ENCODE assay signal across 8 cellular contexts in the genomic region with DNA sequence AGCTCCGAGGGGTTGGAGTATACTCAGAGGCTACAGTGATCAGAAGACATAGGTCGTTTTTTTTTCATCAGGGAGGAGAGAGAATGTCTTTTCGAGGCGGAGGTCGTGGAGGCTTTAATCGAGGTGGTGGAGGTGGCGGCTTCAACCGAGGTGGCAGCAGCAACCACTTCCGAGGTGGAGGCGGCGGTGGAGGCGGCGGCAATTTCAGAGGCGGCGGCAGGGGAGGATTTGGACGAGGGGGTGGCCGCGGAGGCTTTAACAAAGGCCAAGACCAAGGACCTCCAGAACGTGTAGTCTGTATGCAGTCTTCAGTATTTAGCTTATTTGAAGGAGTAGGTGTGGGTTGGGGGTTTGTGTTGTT. TPM values are rescaled to one million over a fixed set of nuclear protein-coding genes. Genes with fewer than 3 reads are reported as not detected.
DNase-seq lines count a peak whose midpoint lies in the region; ATAC-seq, FAIRE-seq and TF ChIP-seq lines count a peak whose summit lies in the region.

No MANE protein-coding gene starts in this region.

- no peak overlapping the region for H2BK15ac ChIP-seq in H1 (ENCODE audit: low read length)

- TF ChIP-seq POLR2A in H1 (IDR thresholded peaks at IDR 0.05; ENCODE audit: control extremely low read depth in 1 of 2, low read depth in 2 of 2, low read length in 2 of 2) (no peak), testis (IDR thresholded peaks at IDR 0.05) (no peak)

- H3K4ac ChIP-seq in H1 (replicated peaks; ENCODE audit: insufficient read length, low read depth, low read length), result peak overlapping the region; percentile 54

- H3K36me3 Mint-ChIP-seq in neural crest cell (ENCODE audit: low read depth), result peaks cover 4% of the 10 kb centered on the region

- H3K4me1 Mint-ChIP-seq in neural crest cell, result peaks cover 39% of the 10 kb centered on the region

- no peak for TF ChIP-seq RAD21 in H1 (IDR thresholded peaks at IDR 0.05 in 1 of 2, conservative IDR thresholded peaks at IDR 0.05 in 1 of 2; ENCODE audit: low read depth in 2 of 2, low read length in 2 of 2)

- H2BK12ac ChIP-seq in H1 (ENCODE audit: low read depth, low read length), result peak overlapping the region; percentile 40; the same call in 1 of the 2 replicates

- H3K79me1 ChIP-seq in H1 (ENCODE audit: low read depth, low read length), result peaks cover 3% of the 10 kb centered on the region

- TF ChIP-seq CTCF in H1 (IDR thresholded peaks at IDR 0.05; ENCODE audit: control extremely low read depth in 1 of 3, insufficient read depth in 1 of 3, low read depth in 1 of 3, low read length in 3 of 3) (no peak), neural crest cell (conservative IDR thresholded peaks at IDR 0.05) (no peak), testis (IDR thresholded peaks at IDR 0.05) (no peak)

- peak overlapping the region; percentile 75 for H3K56ac ChIP-seq in H1 (replicated peaks; ENCODE audit: insufficient read length, low read depth, low read length)

- H2BK120ac ChIP-seq in H1 (replicated peaks; ENCODE audit: low read depth, low read length), result no peak overlapping the region

- H3K4me3 ChIP-seq in H1 (ENCODE audit: extremely low read depth in 1 of 4, insufficient read depth in 2 of 4, low read depth in 3 of 4, low read length in 4 of 4) (peak overlapping the region; percentile 82 to 98 (median 90)), testis (peak overlapping the region; percentile 84 to 87)

- H3K18ac ChIP-seq in H1 (ENCODE audit: extremely low read depth, low read length), result peak overlapping the region; percentile 68

- no peaks in the 10 kb centered on the region for H3K9me3 Mint-ChIP-seq in neural crest cell

- DNase-seq in activated CD4-positive, alpha-beta T cell treated with anti-CD3 and anti-CD28 coated beads, Interleukin-2, amount 50 U/mL, for 1 hour, result peak; percentile 34
- DNase-seq in H1 (ENCODE audit: low read depth in 1 of 2, low spot score in 2 of 2) (no peak), neural crest cell (ENCODE audit: low read depth, low spot score) (no peak), testis (no peak), HuH-7 (ENCODE audit: low spot score) (no peak)

- CTCF ChIA-PET in H1 (lab: Charles Lee; ENCODE audit: partially characterized antibody), result interaction anchor here (1.1 to 2.4 kb wide), 4 partner anchors 10 to 115 kb away, joined by 3 to 8 read pairs (median 5); a partner anchor contains a TSS

- peak overlapping the region; percentile 70 to 93 (median 84) for H3K9ac ChIP-seq in H1 (replicated peaks in 1 of 4; ENCODE audit: extremely low read depth in 1 of 4, low read depth in 3 of 4, low read length in 3 of 4)

- no peak overlapping the region for H2BK20ac ChIP-seq in H1 (ENCODE audit: low read length)

- FAIRE-seq in H1 (lab: Jason Lieb, UNC), result no peak

- H3K23ac ChIP-seq in H1 (ENCODE audit: insufficient read length), result no peak overlapping the region

- H3K27me3 ChIP-seq in H1 (replicated peaks in 1 of 4; ENCODE audit: control insufficient read depth in 3 of 4, extremely low read depth in 1 of 4, insufficient read depth in 3 of 4, low read length in 3 of 4) (no peaks in the 10 kb centered on the region), testis (no peaks in the 10 kb centered on the region)

- peaks cover 0 to under 1% (median 0%) of the 10 kb centered on the region in 4 experiments; a peak in 4 of 7 replicates for H3K4me1 ChIP-seq in H1 (replicated peaks in 1 of 4; ENCODE audit: control insufficient read depth in 3 of 4, insufficient read depth in 4 of 4, low read length in 3 of 4)
- peaks cover 8% of the 10 kb centered on the region for H3K4me1 ChIP-seq in testis

- no peak for TF ChIP-seq EP300 in H1 (IDR thresholded peaks at IDR 0.05; ENCODE audit: borderline replicate concordance in 1 of 2, low read depth in 2 of 2, low read length in 2 of 2)

- H2AK5ac ChIP-seq in H1 (ENCODE audit: low read depth, low read length), result peak overlapping the region; percentile 40; the same call in 1 of the 2 replicates

- no peak overlapping the region for H3K14ac ChIP-seq in H1 (ENCODE audit: insufficient read length)

- peak overlapping the region; percentile 44 for H4K5ac ChIP-seq in H1 (ENCODE audit: insufficient read length, low read depth, low read length)

- ATAC-seq in HG03354 (IDR thresholded peaks at IDR 0.05; ENCODE audit: poor library complexity, severe bottlenecking, unreplicated experiment) (peak; percentile 0), HG03439 (IDR thresholded peaks at IDR 0.05; ENCODE audit: unreplicated experiment) (no peak), GM19351 (IDR thresholded peaks at IDR 0.05; ENCODE audit: unreplicated experiment) (no peak)

- H3K27ac ChIP-seq in H1 (ENCODE audit: low read depth, low read length) (peak overlapping the region; percentile 92), testis (peak overlapping the region; percentile 89 to 92)

- H2AFZ ChIP-seq in H1 (ENCODE audit: low read length), result no peak overlapping the region

- H4K8ac ChIP-seq in H1 (ENCODE audit: extremely low read depth, insufficient read depth, low read length), result peak overlapping the region; percentile 92; the same call in 1 of the 2 replicates

- intact Hi-C loops in testis (cut with DNase I; ENCODE audit: low total_unique reads), result loop anchor here (10.0 kb wide), 1 partner anchor 121 kb away; no protein-coding TSS in a partner anchor

- H3K23me2 ChIP-seq in H1 (ENCODE audit: low read depth, low read length), result peaks cover 5% of the 10 kb centered on the region

- peak overlapping the region; percentile 31 for H4K91ac ChIP-seq in H1 (replicated peaks; ENCODE audit: insufficient read length, low read length)

- H3K4me2 ChIP-seq in H1 (ENCODE audit: insufficient read depth in 1 of 2, low read depth in 2 of 2, low read length in 2 of 2), result peak overlapping the region; percentile 40 to 93

- peak overlapping the region; percentile 87 for H2BK5ac ChIP-seq in H1 (ENCODE audit: low read depth, low read length)

- POLR2A ChIA-PET in H1 (lab: Charles Lee; ENCODE audit: partially characterized antibody), result interaction anchor here (0.6 to 2.6 kb wide), 5 partner anchors 9 to 536 kb away, joined by 3 to 10 read pairs (median 3); a partner anchor contains a TSS

- H4K20me1 ChIP-seq in H1 (replicated peaks in 1 of 2; ENCODE audit: control insufficient read depth in 1 of 2, insufficient read depth in 2 of 2, low read length in 2 of 2), result peaks cover 0 to 2% of the 10 kb centered on the region in 2 experiments

- peaks cover 11% of the 10 kb centered on the region for H3K27me3 Mint-ChIP-seq in neural crest cell (ENCODE audit: low read depth)

- 1% methylated on average over 11 of the region's 19 CpGs; no CpG with 5 or more reads in 1 of the 2 experiments for WGBS in H1 (ENCODE audit: extremely low coverage in 1 of 2, insufficient coverage in 1 of 2, insufficient read length in 1 of 2, insufficient replicate concordance in 2 of 2, low coverage in 1 of 2, low lambda C conversion rate in 2 of 2, missing lambda C conversion rate in 1 of 2), 2 experiments
- 0% methylated on average over 18 to 19 of the region's 19 CpGs for WGBS in testis, 2 donors

- H3K27ac Mint-ChIP-seq in neural crest cell (ENCODE audit: unreplicated experiment), result peak overlapping the region; percentile 89

- H3K4me3 Mint-ChIP-seq in neural crest cell, result peak overlapping the region; percentile 97

- H3K79me2 ChIP-seq in H1 (ENCODE audit: control insufficient read depth in 1 of 2, insufficient read depth in 2 of 2, low read length in 2 of 2), result peaks cover 14 to 53% of the 10 kb centered on the region in 2 experiments

- H3K36me3 ChIP-seq in H1 (ENCODE audit: control insufficient read depth in 2 of 4, insufficient read depth in 4 of 4, low read length in 3 of 4) (peaks cover 9 to 37% (median 21%) of the 10 kb centered on the region in 4 experiments), testis (ENCODE audit: low read depth, missing control alignments) (no peaks in the 10 kb centered on the region)

- H3K9me3 ChIP-seq in H1 (ENCODE audit: insufficient read depth in 2 of 2, low read depth in 1 of 2, low read length in 1 of 2) (no peaks in the 10 kb centered on the region), testis (no peaks in the 10 kb centered on the region)

RNA-seq across cellular contexts. Expression of a gene that starts 0.5 kb away (rescaled TPM):
- 37.5 and 37.9 TPM in 2 replicates for total RNA-seq in H1 (2021; fragmentation: NEBNext Ultra II Directional; extraction: Animal tissue kit (Norgen Biotek cat#: 25700))
- 9.4 and 14.5 TPM in 2 replicates for polyA plus RNA-seq in H1 (2011; rRNA removed)
- 25.7 TPM for polyA plus RNA-seq in H1 (2011; cell fraction: cytosol; rRNA removed)
- polyA plus RNA-seq in H1 (2011; cell fraction: nucleus; rRNA removed), result 2.5 TPM
- 38.2 to 65.8 TPM (median 54.5 TPM) in 4 replicates for polyA plus RNA-seq in H1 (2012, experiment 1 of 2)
- polyA plus RNA-seq in H1 (2012, experiment 2 of 2), result 22.0 TPM
- 54.4 TPM for polyA plus RNA-seq in H1 (2013, experiment 1 of 2)
- 56.8 TPM for polyA plus RNA-seq in H1 (2013, experiment 2 of 2)
- polyA minus RNA-seq in H1 (2011; rRNA and poly(A)+ RNA removed), result 1.5 and 2.8 TPM in 2 replicates
- 7.6 TPM for polyA minus RNA-seq in H1 (2011; cell fraction: cytosol; rRNA and poly(A)+ RNA removed)
- polyA minus RNA-seq in H1 (2011; cell fraction: nucleus; rRNA and poly(A)+ RNA removed), result 4.1 TPM
- total RNA-seq in neural crest cell, result 25.0 and 28.3 TPM in 2 replicates
- total RNA-seq in testis, result 10 to 100 TPM; 14.5 to 17.8 TPM
- polyA plus RNA-seq in testis (ENCODE audit: insufficient read depth, low read depth, low replicate concordance), result 28.5 TPM

RNA-seq across cellular contexts. Expression of a gene that starts 11.7 kb away (rescaled TPM):
- not detected in 2 replicates for total RNA-seq in H1 (2021; fragmentation: NEBNext Ultra II Directional; extraction: Animal tissue kit (Norgen Biotek cat#: 25700))
- polyA plus RNA-seq in H1 (2011; rRNA removed) (0.19 and 0.38 TPM in 2 replicates), testis (ENCODE audit: insufficient read depth, low read depth, low replicate concordance) (0.51 TPM)
- 0.13 TPM for polyA plus RNA-seq in H1 (2011; cell fraction: cytosol; rRNA removed)
- polyA plus RNA-seq in H1 (2011; cell fraction: nucleus; rRNA removed), result 0.21 TPM
- 0.16 TPM in 2 of 4 replicates, not detected in the others for polyA plus RNA-seq in H1 (2012, experiment 1 of 2)
- polyA plus RNA-seq in H1 (2012, experiment 2 of 2), result not detected
- polyA plus RNA-seq in H1 (2013, experiment 1 of 2), result 0.08 TPM
- polyA plus RNA-seq in H1 (2013, experiment 2 of 2), result 0.11 TPM
- 0.49 and 0.66 TPM in 2 replicates for polyA minus RNA-seq in H1 (2011; rRNA and poly(A)+ RNA removed)
- polyA minus RNA-seq in H1 (2011; cell fraction: cytosol; rRNA and poly(A)+ RNA removed), result not detected
- polyA minus RNA-seq in H1 (2011; cell fraction: nucleus; rRNA and poly(A)+ RNA removed), result 0.60 TPM
- total RNA-seq in neural crest cell (0.16 TPM in 1 of 2 replicates, not detected in the other), testis (1 to 10 TPM in 1 of 2 donors, under 1 TPM in 1; 0.43 to 1.0 TPM)

RNA-seq across cellular contexts. Expression of a gene that starts 14.3 kb away (rescaled TPM):
- total RNA-seq in H1 (2021; fragmentation: NEBNext Ultra II Directional; extraction: Animal tissue kit (Norgen Biotek cat#: 25700)), result not detected in 2 replicates
- polyA plus RNA-seq in H1 (2011; rRNA removed) (not detected in 2 replicates), testis (ENCODE audit: insufficient read depth, low read depth, low replicate concordance) (26.0 TPM)
- polyA plus RNA-seq in H1 (2011; cell fraction: cytosol; rRNA removed), result 0.17 TPM
- polyA plus RNA-seq in H1 (2011; cell fraction: nucleus; rRNA removed), result not detected
- polyA plus RNA-seq in H1 (2012, experiment 1 of 2), result not detected in 4 replicates
- polyA plus RNA-seq in H1 (2012, experiment 2 of 2), result not detected
- not detected for polyA plus RNA-seq in H1 (2013, experiment 1 of 2)
- polyA plus RNA-seq in H1 (2013, experiment 2 of 2), result not detected
- polyA minus RNA-seq in H1 (2011; rRNA and poly(A)+ RNA removed), result not detected in 2 replicates
- polyA minus RNA-seq in H1 (2011; cell fraction: cytosol; rRNA and poly(A)+ RNA removed), result not detected
- not detected for polyA minus RNA-seq in H1 (2011; cell fraction: nucleus; rRNA and poly(A)+ RNA removed)
- total RNA-seq in neural crest cell (not detected in 2 replicates), testis (10 to 100 TPM in 1 of 2 donors, 1 to 10 TPM in 1; 4.3 to 24.5 TPM)

RNA-seq across cellular contexts. Expression of a gene that starts 31.8 kb away (rescaled TPM):
- 0.21 TPM in 1 of 2 replicates, not detected in the other for total RNA-seq in H1 (2021; fragmentation: NEBNext Ultra II Directional; extraction: Animal tissue kit (Norgen Biotek cat#: 25700))
- polyA plus RNA-seq in H1 (2011; rRNA removed), result 0.11 TPM in 2 replicates
- polyA plus RNA-seq in H1 (2011; cell fraction: cytosol; rRNA removed), result 0.19 TPM
- polyA plus RNA-seq in H1 (2011; cell fraction: nucleus; rRNA removed), result 0.30 TPM
- 0.15 to 0.33 TPM (median 0.22 TPM) in 4 replicates for polyA plus RNA-seq in H1 (2012, experiment 1 of 2)
- not detected for polyA plus RNA-seq in H1 (2012, experiment 2 of 2)
- 0.10 TPM for polyA plus RNA-seq in H1 (2013, experiment 1 of 2)
- 0.11 TPM for polyA plus RNA-seq in H1 (2013, experiment 2 of 2)
- 0.12 and 0.16 TPM in 2 replicates for polyA minus RNA-seq in H1 (2011; rRNA and poly(A)+ RNA removed)
- not detected for polyA minus RNA-seq in H1 (2011; cell fraction: cytosol; rRNA and poly(A)+ RNA removed)
- 0.60 TPM for polyA minus RNA-seq in H1 (2011; cell fraction: nucleus; rRNA and poly(A)+ RNA removed)
- 0.14 and 0.19 TPM in 2 replicates for total RNA-seq in neural crest cell
- total RNA-seq in testis, result 1 to 10 TPM in 1 of 2 donors, under 1 TPM in 1; 0.37 to 1.2 TPM
- 0.73 TPM for polyA plus RNA-seq in testis (ENCODE audit: insufficient read depth, low read depth, low replicate concordance)
